In genomic region chr10:70335246-70335613, GRCh38 we compare ENCODE assay signal across 28 cellular contexts. TPM values are rescaled to one million over a fixed set of nuclear protein-coding genes. Genes with fewer than 3 reads are reported as not detected.
DNase-seq lines count a peak whose midpoint lies in the region; ATAC-seq, FAIRE-seq and TF ChIP-seq lines count a peak whose summit lies in the region.
"Had no signal": no experiment of that assay in that cellular context is flagged by ENCODE, and none has a peak within 500 bp of the region (broad histone marks: within the 10 kb centered on the region; RNA-seq: fewer than 3 reads in every experiment).

No MANE protein-coding gene starts in this region.

- no peak overlapping the region for H3K56ac ChIP-seq in IMR-90 (ENCODE audit: extremely low read depth, insufficient read depth, low read length)

- H4K20me1 ChIP-seq in IMR-90 (ENCODE audit: insufficient read depth, low read length): peaks cover 11% of the 10 kb centered on the region; the same call in 1 of the 2 replicates

- 88% methylated on average over 4 of the region's 11 CpGs; no CpG with 5 or more reads in 1 of the 2 experiments for WGBS in IMR-90 (ENCODE audit: extremely low coverage in 2 of 2, insufficient read length in 1 of 2), 2 experiments
- WGBS in testis, 2 donors: 55 to 67% methylated on average over 11 of the region's 11 CpGs

- H3K4me1 Mint-ChIP-seq in glutamatergic neuron (ENCODE audit: low read depth, unreplicated experiment): peaks cover 19% of the 10 kb centered on the region

- H4K8ac ChIP-seq in IMR-90 (ENCODE audit: low read depth in 2 of 2, low read length in 2 of 2): no peak overlapping the region

- CTCF ChIA-PET in IMR-90 (lab: Yijun Ruan, JAX): no interaction called here

- peak overlapping the region; percentile 0 for H3K27ac Mint-ChIP-seq in glutamatergic neuron (ENCODE audit: unreplicated experiment)
- H3K27ac Mint-ChIP-seq: activated naive CD8-positive, alpha-beta T cell treated with anti-CD3 and anti-CD28 coated beads, Interleukin-2, amount 50 U/mL, for 24 hours; activated T-cell treated with anti-CD3 and anti-CD28 coated beads, Interleukin-2, amount 50 U/mL, for 24 hours had no signal

- H3K23ac ChIP-seq in IMR-90 (ENCODE audit: low read depth, low read length): no peak overlapping the region

- H2AK9ac ChIP-seq in IMR-90 (replicated peaks; ENCODE audit: low read depth, low read length, poor library complexity): peak overlapping the region; percentile 39

- no peak overlapping the region for H2AK5ac ChIP-seq in IMR-90 (ENCODE audit: low read depth, low read length)

- no peak overlapping the region for H4K5ac ChIP-seq in IMR-90 (ENCODE audit: low read depth, low read length)

- H3K36me3 ChIP-seq in IMR-90 (ENCODE audit: control insufficient read depth, insufficient read depth, low read length) (peaks cover 6% of the 10 kb centered on the region; the same call in 1 of the 2 replicates), mucosa of descending colon (ENCODE audit: low read depth) (no peaks in the 10 kb centered on the region), testis (ENCODE audit: low read depth, missing control alignments) (no peaks in the 10 kb centered on the region)

- H3K18ac ChIP-seq in IMR-90 (ENCODE audit: low read depth, low read length): no peak overlapping the region; the same call in 1 of the 2 replicates

- H3K4ac ChIP-seq in IMR-90 (ENCODE audit: low read depth, low read length): no peak overlapping the region

- in situ Hi-C loops in IMR-90 (cut with MboI; ENCODE audit: low sequenced_read_pairs): no loop called here
- in situ Hi-C loops in G401 (cut with HindIII; ENCODE audit: low sequenced_read_pairs): loop anchor here (25.0 kb wide), 1 partner anchor 98 kb away; the partner anchor contains the start of gene PPA1

- H3K9me3 Mint-ChIP-seq in glutamatergic neuron (ENCODE audit: unreplicated experiment): peaks cover 6% of the 10 kb centered on the region
- H3K9me3 Mint-ChIP-seq: activated naive CD8-positive, alpha-beta T cell treated with anti-CD3 and anti-CD28 coated beads, Interleukin-2, amount 50 U/mL, for 24 hours; activated T-cell treated with anti-CD3 and anti-CD28 coated beads, Interleukin-2, amount 50 U/mL, for 24 hours had no signal

- dilution Hi-C loops in IMR-90 (cut with HindIII; ENCODE audit: low sequenced_read_pairs, unreplicated experiment): no loop called here

- DNase-seq in IMR-90 (no peak), glutamatergic neuron (no peak), mucosa of descending colon (peak in 1 of 3 donors; percentile 53), testis (peak; percentile 32), G401 (ENCODE audit: low spot score) (no peak), GM19239 (ENCODE audit: insufficient read length, low spot score) (no peak)
- DNase-seq: activated gamma-delta T cell treated with Interleukin-2 at 50 U/mL for 16 hours; activated naive CD8-positive, alpha-beta T cell treated with anti-CD3 and anti-CD28 coated beads, Interleukin-2, amount 50 U/mL, for 24 hours; activated T-cell treated with anti-CD3 and anti-CD28 coated beads, Interleukin-2, amount 50 U/mL, for 24 hours; CD4-positive, CD25-positive, alpha-beta regulatory T cell; cerebellar nuclear complex; EL; GOT3; Karpas-422; NCI-H1436; NCI-H2107; NCI-H446; NCI-H82; OCI-M1; T-helper 2 cell had no signal

- H3K27me3 ChIP-seq in IMR-90 (ENCODE audit: control insufficient read depth, insufficient read depth, low read length) (no peaks in the 10 kb centered on the region), testis (no peaks in the 10 kb centered on the region)
- H3K27me3 ChIP-seq: dorsolateral prefrontal cortex had no signal

- no peak for TF ChIP-seq RAD21 in IMR-90 (IDR thresholded peaks at IDR 0.05; ENCODE audit: low read length)

- H3K14ac ChIP-seq in IMR-90 (replicated peaks; ENCODE audit: low read depth, low read length): no peak overlapping the region

- H2AFZ ChIP-seq in IMR-90 (replicated peaks; ENCODE audit: low read length, poor library complexity): no peak overlapping the region

- ATAC-seq in IMR-90 (ENCODE audit: low read depth) (no peak; the same call in 1 of the 2 replicates), mucosa of descending colon (peak; percentile 5), GM19324 (IDR thresholded peaks at IDR 0.05; ENCODE audit: low FRiP score, unreplicated experiment) (no peak)
- ATAC-seq: activated naive CD8-positive, alpha-beta T cell treated with anti-CD3 and anti-CD28 coated beads, Interleukin-2, amount 50 U/mL, for 24 hours; SK-N-SH treated with all-trans-retinoic acid at 6 μM for 48 hours had no signal

- H3K4me3 ChIP-seq in IMR-90 (ENCODE audit: insufficient read depth, low read depth, low read length) (no peak overlapping the region), mucosa of descending colon (no peak overlapping the region), testis (no peak overlapping the region)
- H3K4me3 ChIP-seq: dorsolateral prefrontal cortex had no signal

- H2BK15ac ChIP-seq in IMR-90 (ENCODE audit: low read depth, low read length): no peak overlapping the region

- POLR2A ChIA-PET in IMR-90 (lab: Charles Lee; ENCODE audit: unreplicated experiment): no interaction called here

- H3K27ac ChIP-seq in IMR-90 (ENCODE audit: insufficient read depth, low read length) (no peak overlapping the region), testis (no peak overlapping the region)
- H3K27ac ChIP-seq: dorsolateral prefrontal cortex, HL-60 had no signal

- no TSS peak for BruUV-seq in IMR-90 (replicated peaks; lab: Mats Ljungman, UMichigan)

- no peak overlapping the region for H2BK5ac ChIP-seq in IMR-90 (ENCODE audit: low read depth, low read length, poor library complexity, severe bottlenecking)

- H3K9me1 ChIP-seq in IMR-90 (ENCODE audit: insufficient read depth, low read length): peaks cover 7% of the 10 kb centered on the region

- H3K79me1 ChIP-seq in IMR-90 (ENCODE audit: low read depth in 1 of 2, low read length in 2 of 2): no peaks in the 10 kb centered on the region; a peak in 1 of 4 replicates

- H3K4me3 Mint-ChIP-seq in glutamatergic neuron (ENCODE audit: unreplicated experiment): no peak overlapping the region
- H3K4me3 Mint-ChIP-seq: activated naive CD8-positive, alpha-beta T cell treated with anti-CD3 and anti-CD28 coated beads, Interleukin-2, amount 50 U/mL, for 24 hours; activated T-cell treated with anti-CD3 and anti-CD28 coated beads, Interleukin-2, amount 50 U/mL, for 24 hours; CD4-positive, CD25-positive, alpha-beta regulatory T cell had no signal

- H3K4me1 ChIP-seq in IMR-90 (ENCODE audit: control insufficient read depth, insufficient read depth, low read length) (peaks cover 9% of the 10 kb centered on the region), mucosa of descending colon (ENCODE audit: low read depth) (peaks cover 10% of the 10 kb centered on the region), testis (peaks cover 25% of the 10 kb centered on the region)

- TF ChIP-seq CTCF in IMR-90 (conservative IDR thresholded peaks at IDR 0.05; ENCODE audit: low read depth, low read length) (no peak), glutamatergic neuron (IDR thresholded peaks at IDR 0.05; ENCODE audit: partially characterized antibody, unreplicated experiment) (no peak), mucosa of descending colon (IDR thresholded peaks at IDR 0.05) (no peak), testis (IDR thresholded peaks at IDR 0.05) (no peak)

- FAIRE-seq in GM19239 (lab: Jason Lieb, UNC): no peak
- FAIRE-seq: D721Med, endothelial cell of umbilical vein, kidney had no signal

- intact Hi-C loops in IMR-90 (cut with micrococcal nuclease): no loop called here
- intact Hi-C loops in mucosa of descending colon (cut with DNase I, micrococcal nuclease): no loop called here
- intact Hi-C loops in testis (cut with DNase I; ENCODE audit: low total_unique reads): no loop called here

- no peak overlapping the region for H4K91ac ChIP-seq in IMR-90 (ENCODE audit: insufficient read depth, low read depth, low read length)

- H3K9me3 ChIP-seq in IMR-90 (ENCODE audit: control insufficient read depth, insufficient read depth, low read length): no peaks in the 10 kb centered on the region; the same call in 1 of the 2 replicates
- H3K9me3 ChIP-seq in mucosa of descending colon: no peaks in the 10 kb centered on the region
- H3K9me3 ChIP-seq in testis: no peaks in the 10 kb centered on the region

- peaks cover 15% of the 10 kb centered on the region for H3K36me3 Mint-ChIP-seq in glutamatergic neuron (ENCODE audit: unreplicated experiment)

- H2BK20ac ChIP-seq in IMR-90 (ENCODE audit: low read depth, low read length): no peak overlapping the region

- no peak overlapping the region for H3K9ac ChIP-seq in IMR-90 (ENCODE audit: low read depth, low read length)

- H2BK120ac ChIP-seq in IMR-90 (ENCODE audit: low read depth, low read length): no peak overlapping the region

- H3K4me2 ChIP-seq in IMR-90 (ENCODE audit: low read depth, low read length): no peak overlapping the region

- no peak for TF ChIP-seq POLR2A in IMR-90 (IDR thresholded peaks at IDR 0.05; ENCODE audit: low read depth, low read length)
- no peak for TF ChIP-seq POLR2A in testis (IDR thresholded peaks at IDR 0.05)

- H3K27me3 Mint-ChIP-seq in glutamatergic neuron (ENCODE audit: unreplicated experiment): peaks cover 7% of the 10 kb centered on the region
- H3K27me3 Mint-ChIP-seq: activated naive CD8-positive, alpha-beta T cell treated with anti-CD3 and anti-CD28 coated beads, Interleukin-2, amount 50 U/mL, for 24 hours; activated T-cell treated with anti-CD3 and anti-CD28 coated beads, Interleukin-2, amount 50 U/mL, for 24 hours; CD4-positive, CD25-positive, alpha-beta regulatory T cell had no signal

TF ChIP-seq in IMR-90, 13 proteins besides CTCF, POLR2A, EP300 and RAD21 (continues in another document):
- no peak for TF ChIP-seq RFX5 (IDR thresholded peaks at IDR 0.05; ENCODE audit: low read depth, low read length)
- no peak for TF ChIP-seq MXI1 (IDR thresholded peaks at IDR 0.05; ENCODE audit: borderline replicate concordance, low read depth, low read length)

RNA-seq across cellular contexts. Expression of gene LRRC20, which starts 47.2 kb away (rescaled TPM):
- total RNA-seq in IMR-90 (2012; rRNA removed) (6.9 and 9.5 TPM in 2 replicates), glutamatergic neuron (ENCODE audit: unreplicated experiment) (24.0 TPM), mucosa of descending colon (10 to 100 TPM in 1 of 3 donors, 1 to 10 TPM in 2; 2.9 to 14.5 (median 5.4) TPM), testis (10 to 100 TPM; 14.8 to 21.6 TPM)
- polyA plus RNA-seq in IMR-90 (2012; rRNA removed) (11.5 and 12.4 TPM in 2 replicates), testis (ENCODE audit: insufficient read depth, low read depth, low replicate concordance) (30.8 TPM)
- 8.1 and 15.0 TPM in 2 replicates for polyA plus RNA-seq in IMR-90 (2012; cell fraction: cytosol; rRNA removed)
- polyA plus RNA-seq in IMR-90 (2012; cell fraction: nucleus; rRNA removed; ENCODE audit: low replicate concordance): 9.0 and 12.6 TPM in 2 replicates
- 44.8 and 53.2 TPM in 2 replicates for total RNA-seq in G401 (2014; rRNA removed; shearing (Covaris generic))

RNA-seq across cellular contexts. Expression of gene NPFFR1, which starts 51.4 kb away (rescaled TPM):
- total RNA-seq in IMR-90 (2012; rRNA removed) (not detected in 2 replicates), glutamatergic neuron (ENCODE audit: unreplicated experiment) (not detected), mucosa of descending colon (under 1 TPM; 0.06 to 0.10 (median 0.06) TPM), testis (1 to 10 TPM; 2.8 to 6.6 TPM)
- polyA plus RNA-seq in IMR-90 (2012; rRNA removed) (not detected in 2 replicates), testis (ENCODE audit: insufficient read depth, low read depth, low replicate concordance) (2.6 TPM)
- not detected in 2 replicates for polyA plus RNA-seq in IMR-90 (2012; cell fraction: cytosol; rRNA removed)
- polyA plus RNA-seq in IMR-90 (2012; cell fraction: nucleus; rRNA removed; ENCODE audit: low replicate concordance): 0.01 TPM in 1 of 2 replicates, not detected in the other
- not detected in 2 replicates for total RNA-seq in G401 (2014; rRNA removed; shearing (Covaris generic))
- total RNA-seq: CD4-positive, CD25-positive, alpha-beta regulatory T cell; endothelial cell of umbilical vein; lung microvascular endothelial cell had no signal
- polyA plus RNA-seq: CD4-positive, CD25-positive, alpha-beta regulatory T cell; endothelial cell of umbilical vein had no signal
